25 cellular contexts compared by ENCODE assay signal in genomic region chr2:143145056-143145455, GRCh38. TPM values are rescaled to one million over a fixed set of nuclear protein-coding genes. Genes with fewer than 3 reads are reported as not detected.
DNase-seq lines count a peak whose midpoint lies in the region; ATAC-seq lines count a peak whose summit lies in the region.
"Had no signal": no experiment of that assay in that cellular context is flagged by ENCODE, and none has a peak within 500 bp of the region (broad histone marks: within the 10 kb centered on the region; RNA-seq: fewer than 3 reads in every experiment).

No MANE protein-coding gene starts in this region.

- no peak overlapping the region; a peak in 3 of 22 replicates for H3K9ac ChIP-seq in BLaER1 treated with 17β-estradiol and CSF1 and Interleukin-3, amounts not matched to agents 10 nM and 100 nM

- H3K36me3 Mint-ChIP-seq in CD4-positive, CD25-positive, alpha-beta regulatory T cell, result peaks cover 35% of the 10 kb centered on the region
- H3K36me3 Mint-ChIP-seq in T-cell, result peaks cover 34% of the 10 kb centered on the region
- peaks cover 13% of the 10 kb centered on the region for H3K36me3 Mint-ChIP-seq in memory B cell

- peaks cover 70 to 97% (median 84%) of the 10 kb centered on the region in 4 donors for H3K4me1 Mint-ChIP-seq in CD4-positive, CD25-positive, alpha-beta regulatory T cell
- H3K4me1 Mint-ChIP-seq in T-cell, result peaks cover 90 to 97% (median 94%) of the 10 kb centered on the region in 3 donors
- H3K4me1 Mint-ChIP-seq in memory B cell, result peaks cover 59% of the 10 kb centered on the region
- H3K4me1 Mint-ChIP-seq: neural crest cell had no signal

- peak overlapping the region in 10 of 11 experiments; percentile 1 to 68 (median 36); a peak in 18 of 22 replicates for H3K27ac ChIP-seq in BLaER1 treated with 17β-estradiol and CSF1 and Interleukin-3, amounts not matched to agents 10 nM and 100 nM
- H3K27ac ChIP-seq in CD4-positive, CD25-positive, alpha-beta regulatory T cell (ENCODE audit: insufficient read depth, low read length, poor library complexity, severe bottlenecking), result no peak overlapping the region
- H3K27ac ChIP-seq: sigmoid colon had no signal

- H3K36me3 ChIP-seq in BLaER1 treated with 17β-estradiol and CSF1 and Interleukin-3, amounts not matched to agents 10 nM and 100 nM, result peaks cover 0 to 26% (median 6%) of the 10 kb centered on the region in 11 experiments; a peak in 12 of 22 replicates
- H3K36me3 ChIP-seq in CD4-positive, CD25-positive, alpha-beta regulatory T cell (ENCODE audit: control insufficient read depth, insufficient read depth, low read length), result peaks cover 10% of the 10 kb centered on the region
- H3K36me3 ChIP-seq: sigmoid colon, upper lobe of left lung had no signal

- H3K4me1 ChIP-seq in BLaER1 treated with 17β-estradiol and CSF1 and Interleukin-3, amounts not matched to agents 10 nM and 100 nM, result peaks cover 39 to 88% (median 70%) of the 10 kb centered on the region in 10 experiments
- peaks cover 82% of the 10 kb centered on the region for H3K4me1 ChIP-seq in CD4-positive, CD25-positive, alpha-beta regulatory T cell (ENCODE audit: control insufficient read depth, insufficient read depth, low read length, poor library complexity, severe bottlenecking)
- H3K4me1 ChIP-seq: sigmoid colon had no signal

- H3K4me2 ChIP-seq in BLaER1 treated with 17β-estradiol and CSF1 and Interleukin-3, amounts not matched to agents 10 nM and 100 nM, result peak overlapping the region in 10 of 11 experiments; percentile 11 to 79 (median 68); a peak in 18 of 22 replicates

- peaks cover 0 to 27% (median 6%) of the 10 kb centered on the region in 11 experiments; a peak in 8 of 22 replicates for H4K20me1 ChIP-seq in BLaER1 treated with 17β-estradiol and CSF1 and Interleukin-3, amounts not matched to agents 10 nM and 100 nM

- H3K4me3 ChIP-seq in BLaER1 treated with 17β-estradiol and CSF1 and Interleukin-3, amounts not matched to agents 10 nM and 100 nM, result no peak overlapping the region
- H3K4me3 ChIP-seq in CD4-positive, CD25-positive, alpha-beta regulatory T cell (ENCODE audit: low read depth, low read length), result peak overlapping the region; percentile 41
- H3K4me3 ChIP-seq: sigmoid colon, upper lobe of left lung had no signal

- ATAC-seq in CD4-positive, CD25-positive, alpha-beta regulatory T cell (ENCODE audit: low read depth in 2 of 2), result no peak
- no peak for ATAC-seq in T-cell (replicated peaks in 1 of 4)
- ATAC-seq in memory B cell (ENCODE audit: low read depth), result no peak
- ATAC-seq in HG03045 (IDR thresholded peaks at IDR 0.05; ENCODE audit: unreplicated experiment), result no peak
- ATAC-seq: left ventricle myocardium superior, SK-N-SH treated with all-trans-retinoic acid at 6 μM for 48 hours had no signal

- H3K4me3 Mint-ChIP-seq in CD4-positive, CD25-positive, alpha-beta regulatory T cell, result peak overlapping the region in 3 of 4 donors; percentile 5 to 69 (median 50)
- H3K4me3 Mint-ChIP-seq in T-cell, result peak overlapping the region in 1 of 3 donors; percentile 20
- H3K4me3 Mint-ChIP-seq in memory B cell, result no peak overlapping the region
- H3K4me3 Mint-ChIP-seq: activated B cell treated with CpG ODN at 0.5 μM for 24 hours, neural crest cell had no signal

- CTCF ChIA-PET in T-cell (lab: Charles Lee), result interaction anchor here in 1 of 2 donors (0.7 to 2.2 kb wide), 2 partner anchors 9 to 114 kb away, joined by 3 to 6 read pairs; no protein-coding TSS in a partner anchor

- H3K9me3 Mint-ChIP-seq in CD4-positive, CD25-positive, alpha-beta regulatory T cell, result no peaks in the 10 kb centered on the region
- no peaks in the 10 kb centered on the region for H3K9me3 Mint-ChIP-seq in T-cell
- no peaks in the 10 kb centered on the region for H3K9me3 Mint-ChIP-seq in memory B cell
- H3K9me3 Mint-ChIP-seq: activated B cell treated with CpG ODN at 0.5 μM for 24 hours, IgD-negative memory B cell, neural crest cell had no signal

- H3K27me3 ChIP-seq in BLaER1 treated with 17β-estradiol and CSF1 and Interleukin-3, amounts not matched to agents 10 nM and 100 nM, result no peaks in the 10 kb centered on the region
- no peaks in the 10 kb centered on the region for H3K27me3 ChIP-seq in CD4-positive, CD25-positive, alpha-beta regulatory T cell (ENCODE audit: control insufficient read depth, insufficient read depth, low read length)
- H3K27me3 ChIP-seq: sigmoid colon, upper lobe of left lung had no signal

- no peaks in the 10 kb centered on the region for H3K27me3 Mint-ChIP-seq in CD4-positive, CD25-positive, alpha-beta regulatory T cell
- H3K27me3 Mint-ChIP-seq in T-cell (no peaks in the 10 kb centered on the region), memory B cell (no peaks in the 10 kb centered on the region)
- H3K27me3 Mint-ChIP-seq: activated B cell treated with CpG ODN at 0.5 μM for 24 hours, IgD-negative memory B cell had no signal

- DNase-seq in CD4-positive, CD25-positive, alpha-beta regulatory T cell, result no peak
- DNase-seq in T-cell (no peak), memory B cell (ENCODE audit: low spot score in 2 of 2) (no peak), NCI-H2171 treated with DMSO at 0.1 percent for 48 hours (lab: John Stamatoyannopoulos, UW) (no peak), NCI-H2196 (lab: John Stamatoyannopoulos, UW; ENCODE audit: unreplicated experiment) (no peak), hypothalamus (lab: John Stamatoyannopoulos, UW) (no peak)
- DNase-seq: activated B cell treated with CpG ODN at 0.5 μM for 24 hours; activated CD8-positive, alpha-beta memory T cell treated with anti-CD3 and anti-CD28 coated beads for 24 hours; activated T-cell treated with anti-CD3 and anti-CD28 coated beads, Interleukin-2, amount 50 U/mL, for 48 hours; effector memory CD4-positive, alpha-beta T cell; left ventricle myocardium superior; midbrain; NCI-H1105 treated with DMSO at 0.1 percent for 48 hours; NCI-H2029 treated with DMSO at 0.1 percent for 48 hours; NCI-H446; NCI-H82; sigmoid colon; T1000; upper lobe of left lung had no signal

- POLR2A ChIA-PET in T-cell (lab: Charles Lee), result interaction anchor here (0.6 to 0.9 kb wide), 3 partner anchors 20 to 90 kb away, joined by 3 read pairs; no protein-coding TSS in a partner anchor

- H3K9me3 ChIP-seq in BLaER1 treated with 17β-estradiol and CSF1 and Interleukin-3, amounts not matched to agents 10 nM and 100 nM (replicated peaks in 1 of 11), result peaks cover 0 to 26% (median 0%) of the 10 kb centered on the region in 11 experiments; a peak in 5 of 22 replicates
- H3K9me3 ChIP-seq in CD4-positive, CD25-positive, alpha-beta regulatory T cell (ENCODE audit: control insufficient read depth in 2 of 2, low read length in 2 of 2), result no peaks in the 10 kb centered on the region
- H3K9me3 ChIP-seq: sigmoid colon, upper lobe of left lung had no signal

- peak overlapping the region in 2 of 3 donors; percentile 72 to 98 for H3K27ac Mint-ChIP-seq in CD4-positive, CD25-positive, alpha-beta regulatory T cell
- H3K27ac Mint-ChIP-seq in T-cell (peak overlapping the region; percentile 70 to 71), memory B cell (peak overlapping the region; percentile 52)
- H3K27ac Mint-ChIP-seq: activated B cell treated with CpG ODN at 0.5 μM for 24 hours had no signal

RNA-seq across cellular contexts. Expression of gene ARHGAP15, which starts 15.8 kb away (rescaled TPM):
- total RNA-seq in CD4-positive, CD25-positive, alpha-beta regulatory T cell, result 261 TPM
- polyA plus RNA-seq in CD4-positive, CD25-positive, alpha-beta regulatory T cell, result 100 to 1,000 TPM; 242 to 285 (median 260) TPM
- 100 to 1,000 TPM; 154 to 271 (median 188) TPM for total RNA-seq in T-cell
- total RNA-seq: MCF 10A had no signal
